7 cellular contexts compared by ENCODE assay signal in the genomic region with DNA sequence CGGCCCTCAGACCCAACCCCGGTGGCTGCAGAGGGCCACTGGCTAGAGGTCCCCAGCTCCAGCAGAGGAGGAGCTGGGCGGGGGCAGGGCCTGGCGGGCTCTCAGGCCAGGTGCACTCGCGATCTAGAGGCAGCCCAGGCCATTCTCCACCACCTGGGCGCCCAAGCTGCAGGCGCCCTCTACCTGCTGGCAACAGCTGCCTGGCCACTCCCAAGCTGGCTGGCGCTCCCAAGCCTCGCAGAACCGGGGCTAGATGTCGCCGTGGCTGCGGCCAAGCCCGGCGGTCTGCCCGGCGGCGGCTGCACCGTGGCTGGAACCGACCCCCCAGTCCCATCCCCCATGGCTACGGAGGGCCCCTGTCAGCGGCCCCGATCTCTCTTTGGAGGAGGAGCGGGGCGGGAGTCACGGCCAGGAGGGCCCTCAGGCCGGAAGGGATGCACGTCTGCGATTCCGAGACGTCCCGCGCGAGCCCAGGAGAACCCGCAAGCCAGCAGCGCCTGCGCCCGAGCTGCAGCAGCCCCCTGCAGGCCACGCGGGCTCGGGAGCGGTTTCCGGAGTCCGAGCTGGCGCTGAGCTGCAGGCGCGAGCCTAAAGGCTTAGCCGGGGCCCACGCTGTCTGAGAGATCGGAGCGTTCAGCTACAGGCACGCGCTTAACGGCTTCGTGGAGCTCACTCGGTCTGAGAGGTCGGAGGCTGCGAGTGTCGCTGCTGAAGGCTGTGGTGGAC. TPM values are rescaled to one million over a fixed set of nuclear protein-coding genes. Genes with fewer than 3 reads are reported as not detected.
DNase-seq lines count a peak whose midpoint lies in the region; ATAC-seq and TF ChIP-seq lines count a peak whose summit lies in the region.

No MANE protein-coding gene starts in this region.

- peaks cover 18% of the 10 kb centered on the region for H3K4me1 Mint-ChIP-seq in activated B cell treated with CpG ODN at 0.5 μM for 24 hours

- no peak overlapping the region for H3K27ac ChIP-seq in left lung

- no peaks in the 10 kb centered on the region for H3K9me3 ChIP-seq in left lung

- no peaks in the 10 kb centered on the region for H3K36me3 ChIP-seq in left lung

- CTCF ChIA-PET in activated B cell treated with CpG ODN at 0.5 μM for 24 hours (lab: Charles Lee), result interaction anchor here (0.7 to 1.5 kb wide), 3 partner anchors 10 to 92 kb away, joined by 3 to 5 read pairs (median 4); no protein-coding TSS in a partner anchor

- DNase-seq in NCI-H146 (lab: John Stamatoyannopoulos, UW) (peak; percentile 86), activated B cell treated with CpG ODN at 0.5 μM for 24 hours (peak; percentile 62), dedifferentiated amniotic fluid mesenchymal stem cell (ENCODE audit: extremely low spot score) (peak; percentile 57), left lung (peak; percentile 44 to 88)
- DNase-seq in stimulated activated CD4-positive, alpha-beta T cell treated with anti-CD3 and anti-CD28 coated beads, Interleukin-4, amount 100 ng/mL, for 48 hours (ENCODE audit: low read depth in 2 of 2), result peak; percentile 42 to 55

- H3K27me3 ChIP-seq in left lung, result peaks cover 87 to 98% of the 10 kb centered on the region in 2 donors

- H3K4me1 ChIP-seq in left lung, result peaks cover 20 to 24% of the 10 kb centered on the region in 2 donors

- POLR2A ChIA-PET in activated B cell treated with CpG ODN at 0.5 μM for 24 hours (lab: Charles Lee), result interaction anchor here (0.6 to 1.6 kb wide), 3 partner anchors 45 to 500 kb away, joined by 4 to 9 read pairs (median 5); no protein-coding TSS in a partner anchor

- intact Hi-C loops in activated B cell treated with CpG ODN at 0.5 μM for 24 hours (cut with micrococcal nuclease), result loop anchor here (1.0 to 10.0 kb wide), 2 partner anchors 44 to 484 kb away; a partner anchor contains a TSS
- intact Hi-C loops in left lung (cut with DNase I), result no loop called here

- no peaks in the 10 kb centered on the region for H3K9me3 Mint-ChIP-seq in activated B cell treated with CpG ODN at 0.5 μM for 24 hours

- peaks cover 39% of the 10 kb centered on the region for H3K27me3 Mint-ChIP-seq in activated B cell treated with CpG ODN at 0.5 μM for 24 hours

- ATAC-seq in activated B cell treated with CpG ODN at 0.5 μM for 24 hours (ENCODE audit: low read depth), result peak; percentile 72
- ATAC-seq in left lung, result peak; percentile 85
- ATAC-seq in HG03108 (IDR thresholded peaks at IDR 0.05; ENCODE audit: unreplicated experiment), result no peak

- H3K36me3 Mint-ChIP-seq in activated B cell treated with CpG ODN at 0.5 μM for 24 hours (ENCODE audit: low read depth), result no peaks in the 10 kb centered on the region

- 0 out of 2 replicates have a peak, but pooled peaks have one; percentile 23 for TF ChIP-seq CTCF in GM12875 (IDR thresholded peaks at IDR 0.05; ENCODE audit: borderline replicate concordance, insufficient read depth, low read depth, low read length)
- no peak for TF ChIP-seq CTCF in activated B cell treated with CpG ODN at 0.5 μM for 24 hours (IDR thresholded peaks at IDR 0.05)
- no peak for TF ChIP-seq CTCF in left lung (IDR thresholded peaks at IDR 0.05)

- H3K4me3 ChIP-seq in GM12875 (ENCODE audit: low read depth, low read length), result peak overlapping the region; percentile 23
- no peak overlapping the region for H3K4me3 ChIP-seq in left lung

- H3K4me3 Mint-ChIP-seq in activated B cell treated with CpG ODN at 0.5 μM for 24 hours, result peak overlapping the region; percentile 84

- peak overlapping the region; percentile 37 for H3K27ac Mint-ChIP-seq in activated B cell treated with CpG ODN at 0.5 μM for 24 hours

RNA-seq across cellular contexts. Expression of a gene that starts 44.3 kb away (rescaled TPM):
- total RNA-seq in activated B cell treated with CpG ODN at 0.5 μM for 24 hours (19.5 and 22.5 TPM in 2 replicates), left lung (10 to 100 TPM; 33.7 to 34.5 TPM)
